ENCODE assay signal across 24 cellular contexts in genomic region chr1:34901919-34902318, GRCh38. TPM values are rescaled to one million over a fixed set of nuclear protein-coding genes. Genes with fewer than 3 reads are reported as not detected.
"Had no signal": no experiment of that assay in that cellular context is flagged by ENCODE, and none has a peak within 500 bp of the region (broad histone marks: within the 10 kb centered on the region; RNA-seq: fewer than 3 reads in every experiment).

No MANE protein-coding gene starts in this region.

- H3K36me3 Mint-ChIP-seq: mesothelial cell of epicardium had no signal

- H3K4me3 Mint-ChIP-seq: mesothelial cell of epicardium, naive B cell had no signal

- DNase-seq: colonic mucosa; dermis blood vessel endothelial cell; dorsolateral prefrontal cortex; effector CD4-positive, alpha-beta T cell; effector memory CD4-positive, alpha-beta T cell; erythroblast; esophagus squamous epithelium; foreskin fibroblast; foreskin melanocyte; gastrocnemius medialis; heart left ventricle; left cardiac atrium; left lung; left ventricle myocardium superior; lower lobe of right lung; mesenchymal stem cell; mucosa of descending colon; naive B cell had no signal

- H3K27me3 ChIP-seq: colonic mucosa, gastrocnemius medialis had no signal

- H3K9me3 Mint-ChIP-seq: mesothelial cell of epicardium, naive B cell had no signal

- H3K27ac ChIP-seq: colonic mucosa, epithelial cell of prostate, esophagus squamous epithelium, gastrocnemius medialis, heart left ventricle, hepatocyte, left lung, lower lobe of right lung had no signal

- H3K27me3 Mint-ChIP-seq: naive B cell had no signal

- H3K4me1 ChIP-seq: colonic mucosa, esophagus squamous epithelium, gastrocnemius medialis, left lung, lower lobe of right lung had no signal

- ATAC-seq: esophagus mucosa, gastrocnemius medialis, heart left ventricle, left cardiac atrium, left lung, left ventricle myocardium superior, lower lobe of right lung, mucosa of descending colon had no signal

- H3K4me3 ChIP-seq: colonic mucosa, dorsolateral prefrontal cortex, esophagus squamous epithelium, gastrocnemius medialis, heart left ventricle, hepatocyte, left lung, lower lobe of right lung, mucosa of descending colon had no signal

- H3K27ac Mint-ChIP-seq: mesothelial cell of epicardium had no signal

- H3K9me3 ChIP-seq: colonic mucosa, esophagus squamous epithelium, gastrocnemius medialis, heart left ventricle, left lung, lower lobe of right lung, mucosa of descending colon had no signal

- H3K36me3 ChIP-seq: colonic mucosa, esophagus squamous epithelium, gastrocnemius medialis, heart left ventricle, left lung, lower lobe of right lung had no signal

RNA-seq across cellular contexts. Expression of gene DLGAP3, which starts 27.5 kb away (rescaled TPM):
- total RNA-seq: lung microvascular endothelial cell had no signal
- polyA plus RNA-seq: keratinocyte had no signal
